Comparison of ENCODE assay signal across 1 cellular context in genomic region chr12:27505124-27505523, GRCh38.
TF ChIP-seq lines count a peak whose summit lies in the region.

No MANE protein-coding gene starts in this region.

TF ChIP-seq in SK-N-SH, 30 proteins besides CTCF, POLR2A, EP300 and RAD21 (continued from another document):
- TF ChIP-seq REST (IDR thresholded peaks at IDR 0.05; ENCODE audit: low read depth, low read length): no peak
- TF ChIP-seq MXI1 (IDR thresholded peaks at IDR 0.05; ENCODE audit: low read depth, low read length): no peak
- peak; percentile 74; the same call in 1 of the 2 replicates for TF ChIP-seq TEAD4 (IDR thresholded peaks at IDR 0.05; ENCODE audit: borderline replicate concordance, insufficient read depth)
- TF ChIP-seq JUND (IDR thresholded peaks at IDR 0.05): peak; percentile 92
- TF ChIP-seq POLR2AphosphoS5 (IDR thresholded peaks at IDR 0.05; ENCODE audit: low read depth, low read length): peak; percentile 66; the same call in 1 of the 2 replicates
- peak; percentile 48; the same call in 1 of the 2 replicates for TF ChIP-seq RXRA (IDR thresholded peaks at IDR 0.05; ENCODE audit: borderline replicate concordance, low read depth)
- TF ChIP-seq IRF3 (IDR thresholded peaks at IDR 0.05; ENCODE audit: low read depth, low read length): no peak
- TF ChIP-seq, protein P1, sequence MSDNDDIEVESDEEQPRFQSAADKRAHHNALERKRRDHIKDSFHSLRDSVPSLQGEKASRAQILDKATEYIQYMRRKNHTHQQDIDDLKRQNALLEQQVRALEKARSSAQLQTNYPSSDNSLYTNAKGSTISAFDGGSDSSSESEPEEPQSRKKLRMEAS (IDR thresholded peaks at IDR 0.05; ENCODE audit: low read depth): 0 out of 2 replicates have a peak, but pooled peaks have one; percentile 45
- TF ChIP-seq NFIC (IDR thresholded peaks at IDR 0.05; ENCODE audit: borderline replicate concordance): peak; percentile 70; the same call in 1 of the 2 replicates
- no peak for TF ChIP-seq SMC3 (IDR thresholded peaks at IDR 0.05; ENCODE audit: low read depth, low read length)
- no peak for TF ChIP-seq SIN3A (IDR thresholded peaks at IDR 0.05; ENCODE audit: borderline replicate concordance, low read depth, low read length)
- peak; percentile 65; the same call in 1 of the 2 replicates for TF ChIP-seq FOXM1 (IDR thresholded peaks at IDR 0.05; ENCODE audit: low read depth)
- no peak for TF ChIP-seq EZH2phosphoT487 (IDR thresholded peaks at IDR 0.05; ENCODE audit: borderline replicate concordance, low read depth)
- no peak for TF ChIP-seq TAF1 (IDR thresholded peaks at IDR 0.05; ENCODE audit: borderline replicate concordance, low read depth, low read length)
- no peak for TF ChIP-seq YY1 (IDR thresholded peaks at IDR 0.05; ENCODE audit: low read depth)
- TF ChIP-seq GATA2 (CRISPR knock-in tag; IDR thresholded peaks at IDR 0.05): no peak
